Comparison of ENCODE assay signal across 8 cellular contexts in the genomic region with DNA sequence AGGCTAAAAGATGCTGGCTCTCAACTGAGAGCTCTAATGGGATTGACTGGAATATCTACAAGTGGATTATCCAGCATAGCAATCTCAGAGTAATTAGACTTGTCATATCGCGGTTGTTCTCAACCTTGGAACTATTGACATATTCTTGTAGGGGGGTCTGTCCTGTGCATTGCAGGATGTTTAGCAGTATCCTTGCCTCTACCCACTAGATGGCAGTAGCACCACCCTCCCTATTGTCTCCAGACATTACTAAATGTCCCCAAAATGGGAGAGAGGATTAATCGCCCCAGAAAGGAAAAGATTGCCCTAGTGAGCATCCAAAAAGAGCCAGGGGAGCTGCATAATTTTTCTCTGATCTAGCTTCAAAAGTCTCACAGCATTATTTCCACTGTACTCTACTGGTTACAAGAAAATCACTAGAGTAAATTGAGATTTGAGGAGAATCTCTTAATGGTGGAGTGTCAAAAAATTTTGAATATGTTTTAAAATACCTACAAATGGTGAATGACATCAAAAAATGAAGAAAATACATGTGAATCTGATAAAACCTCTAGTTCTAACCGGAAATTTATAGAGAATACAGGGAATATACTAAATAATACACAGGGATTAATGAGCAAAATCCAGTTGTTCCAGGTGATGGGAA.
DNase-seq lines count a peak whose midpoint lies in the region; ATAC-seq and TF ChIP-seq lines count a peak whose summit lies in the region.

No MANE protein-coding gene starts in this region.

- H3K27ac ChIP-seq in RWPE2 (ENCODE audit: poor library complexity, severe bottlenecking), result no peak overlapping the region
- no peak overlapping the region for H3K27ac ChIP-seq in thoracic aorta

- H3K4me1 ChIP-seq in RWPE2 (ENCODE audit: insufficient read depth, poor library complexity, severe bottlenecking) (no peaks in the 10 kb centered on the region), thoracic aorta (ENCODE audit: control insufficient read depth in 1 of 2, low read depth in 2 of 2) (no peaks in the 10 kb centered on the region)

- peaks cover 2% of the 10 kb centered on the region for H3K9me3 ChIP-seq in RWPE2 (ENCODE audit: severe bottlenecking)
- H3K9me3 ChIP-seq in thoracic aorta, result no peaks in the 10 kb centered on the region

- H3K4me3 ChIP-seq in RWPE2 (ENCODE audit: severe bottlenecking) (no peak overlapping the region), fibroblast of the aortic adventitia (ENCODE audit: low read depth, low read length) (no peak overlapping the region), thoracic aorta (no peak overlapping the region)

- DNase-seq in SIG-M5 treated with dmso at 0.1 percent for 504 hours (lab: John Stamatoyannopoulos, UW; ENCODE audit: unreplicated experiment) (peak; percentile 43), SIG-M5 (lab: John Stamatoyannopoulos, UW) (no peak), RWPE2 (ENCODE audit: low spot score) (no peak), fibroblast of the aortic adventitia (ENCODE audit: low read depth) (peak; percentile 65), thoracic aorta (ENCODE audit: low spot score) (no peak), DMS79 treated with DMSO at 0.1 percent for 48 hours (lab: John Stamatoyannopoulos, UW) (no peak)

- H3K36me3 ChIP-seq in RWPE2 (ENCODE audit: low read depth) (no peaks in the 10 kb centered on the region), thoracic aorta (no peaks in the 10 kb centered on the region)

- H3K27me3 ChIP-seq in RWPE2 (ENCODE audit: insufficient read depth, poor library complexity, severe bottlenecking) (no peaks in the 10 kb centered on the region), thoracic aorta (replicated peaks; ENCODE audit: insufficient read depth) (no peaks in the 10 kb centered on the region)

- ATAC-seq in GM21423 (IDR thresholded peaks at IDR 0.05; ENCODE audit: unreplicated experiment) (peak; percentile 86), HG03520 (IDR thresholded peaks at IDR 0.05; ENCODE audit: unreplicated experiment) (peak; percentile 83), RWPE2 (ENCODE audit: low read depth) (peak; percentile 84), thoracic aorta (ENCODE audit: insufficient number of reproducible peaks, low FRiP score, low read depth) (peak; percentile 50)

- TF ChIP-seq CTCF in RWPE2 (IDR thresholded peaks at IDR 0.05; ENCODE audit: poor library complexity, severe bottlenecking), result peak; percentile 91
- peak; percentile 90 for TF ChIP-seq CTCF in fibroblast of the aortic adventitia (IDR thresholded peaks at IDR 0.05; ENCODE audit: insufficient read depth, low read length)
- peak; percentile 28 for TF ChIP-seq CTCF in thoracic aorta (IDR thresholded peaks at IDR 0.05)

Comparison
In these comparisons a context has a peak if more than half of its experiments do, and no peak if none do; other contexts are left out.
1. DNase-seq: peak in SIG-M5 treated with dmso at 0.1 percent for 504 hours (single experiment) and fibroblast of the aortic adventitia (single experiment); none in SIG-M5 (single experiment), RWPE2 (single experiment), thoracic aorta (single experiment) and DMS79 treated with DMSO at 0.1 percent for 48 hours (single experiment).
2. CTCF ChIP-seq: peak in every context shown above with its lines; median percentile 91 in RWPE2; 90 in fibroblast of the aortic adventitia; 28 in thoracic aorta.
3. Peak in every context shown above with its lines, with median percentiles within 50 percentile points of each other: ATAC-seq.